ENCODE assay signal across 8 cellular contexts in the genomic region with DNA sequence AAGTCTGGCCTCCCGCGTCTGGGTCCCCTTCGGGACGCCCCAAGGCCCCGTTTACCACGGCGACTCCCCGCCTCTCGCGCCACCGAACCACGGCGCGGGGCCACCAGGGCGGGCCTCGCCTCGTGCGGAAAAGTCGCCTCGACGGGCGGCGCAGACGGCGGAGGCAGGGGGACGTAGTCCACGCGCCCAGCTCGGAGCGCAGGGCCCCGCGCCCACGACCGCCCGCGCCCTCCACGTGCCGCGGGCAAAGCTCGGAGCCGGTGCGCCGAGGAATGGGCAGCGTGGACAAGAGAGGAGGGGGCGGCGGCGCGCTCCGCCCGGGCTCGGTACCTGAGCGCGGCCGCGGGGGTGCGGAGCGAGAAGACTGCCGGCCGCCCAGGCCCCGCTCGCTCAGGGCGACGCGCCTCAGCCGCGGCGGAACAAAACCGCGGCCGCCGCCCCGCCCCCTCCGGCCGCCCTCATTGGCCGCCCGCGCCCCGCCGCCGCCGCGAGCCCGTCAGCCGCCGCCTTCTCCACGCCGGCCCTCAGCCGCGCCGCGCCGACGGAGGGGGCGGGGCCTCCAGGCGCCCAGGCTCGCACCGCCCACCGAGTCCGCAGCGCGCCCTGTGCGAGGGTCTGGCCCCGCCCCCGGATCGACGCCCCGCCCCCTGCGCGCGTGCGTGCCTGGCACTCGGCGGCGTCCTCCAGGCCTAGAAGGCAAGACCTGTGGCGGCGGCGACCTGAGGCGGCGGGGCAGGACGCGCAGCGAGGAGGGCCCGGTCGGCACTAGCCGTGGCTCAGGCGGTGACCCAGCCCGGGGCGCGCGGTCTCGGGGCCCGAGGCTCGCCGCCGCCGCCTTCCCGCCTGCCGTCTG. TPM values are rescaled to one million over a fixed set of nuclear protein-coding genes. Genes with fewer than 3 reads are reported as not detected.
DNase-seq lines count a peak whose midpoint lies in the region; ATAC-seq and TF ChIP-seq lines count a peak whose summit lies in the region.

TSS of gene FAM53A (minus strand) at position 411 of the 853 bp plus-strand sequence. CDS start 15,572 bp downstream, outside the sequence.

- H3K36me3 Mint-ChIP-seq in neural progenitor cell: peaks cover 6% of the 10 kb centered on the region

- DNase-seq in DND-41: peak; percentile 89
- DNase-seq in SHP77 treated with DMSO at 0.1 percent for 48 hours (lab: John Stamatoyannopoulos, UW): peak; percentile 13
- peak; percentile 90 for DNase-seq in activated gamma-delta T cell treated with anti-CD3 and anti-CD28 coated beads, Interleukin-2, amount 50 U/mL, for 16 hours (ENCODE audit: low read depth)
- DNase-seq in foreskin fibroblast: peak; percentile 83 to 94
- DNase-seq in neural progenitor cell (ENCODE audit: low spot score): peak; percentile 96
- peak; percentile 97 for DNase-seq in stomach

- H3K27ac ChIP-seq in DND-41 (ENCODE audit: low read length) (peak within 1 kb of the TSS; percentile 45; the same call in 1 of the 2 replicates), KMS-11 (no peak within 1 kb of the TSS), neural progenitor cell (no peak within 1 kb of the TSS), stomach (peak within 1 kb of the TSS; percentile 79 to 91 (median 85))

- H3K4me2 ChIP-seq in DND-41 (ENCODE audit: insufficient read depth, low read length): peak within 1 kb of the TSS; percentile 82
- H3K4me2 ChIP-seq in KMS-11: no peak within 1 kb of the TSS
- H3K4me2 ChIP-seq in neural progenitor cell: peak within 1 kb of the TSS; percentile 93

- H4K20me1 ChIP-seq in DND-41 (ENCODE audit: insufficient read depth, low read length): no peaks in the 10 kb centered on the region
- no peaks in the 10 kb centered on the region for H4K20me1 ChIP-seq in KMS-11 (ENCODE audit: insufficient read depth)
- no peaks in the 10 kb centered on the region for H4K20me1 ChIP-seq in neural progenitor cell (ENCODE audit: low read depth)

- peaks cover 15% of the 10 kb centered on the region for H3K4me1 Mint-ChIP-seq in neural progenitor cell

- peaks cover 41% of the 10 kb centered on the region for H3F3A ChIP-seq in neural progenitor cell (ENCODE audit: low read depth)

- H3K9ac ChIP-seq in DND-41 (ENCODE audit: low read depth, low read length) (peak within 1 kb of the TSS; percentile 64), KMS-11 (no peak within 1 kb of the TSS), neural progenitor cell (no peak within 1 kb of the TSS)

- ATAC-seq in DND-41 (ENCODE audit: insufficient read depth, low read depth): peak; percentile 94
- ATAC-seq in GM21717 (IDR thresholded peaks at IDR 0.05; ENCODE audit: unreplicated experiment): peak; percentile 75

- TF ChIP-seq CTCF in DND-41 (IDR thresholded peaks at IDR 0.05; ENCODE audit: borderline replicate concordance, extremely low read depth, low read length, poor library complexity, severe bottlenecking) (no peak), KMS-11 (conservative IDR thresholded peaks at IDR 0.05; ENCODE audit: low read depth, low read length) (no peak), foreskin fibroblast (IDR thresholded peaks at IDR 0.05; ENCODE audit: low read depth, low read length) (no peak), neural progenitor cell (IDR thresholded peaks at IDR 0.05) (peak; percentile 5), stomach (IDR thresholded peaks at IDR 0.05) (no peak)

- H3K79me2 ChIP-seq in DND-41 (ENCODE audit: insufficient read depth, low read length): no peaks in the 10 kb centered on the region
- no peaks in the 10 kb centered on the region for H3K79me2 ChIP-seq in KMS-11 (ENCODE audit: insufficient read depth, low read depth)
- no peaks in the 10 kb centered on the region for H3K79me2 ChIP-seq in neural progenitor cell (ENCODE audit: low read depth)

- no peaks in the 10 kb centered on the region for H3K9me3 Mint-ChIP-seq in neural progenitor cell

- TF ChIP-seq EP300 in stomach (IDR thresholded peaks at IDR 0.05): no peak

- H3K9me3 ChIP-seq in DND-41 (ENCODE audit: insufficient read depth, low read length, severe bottlenecking): no peaks in the 10 kb centered on the region
- H3K9me3 ChIP-seq in neural progenitor cell (ENCODE audit: low read depth): no peaks in the 10 kb centered on the region
- no peaks in the 10 kb centered on the region for H3K9me3 ChIP-seq in stomach

- H3K4me1 ChIP-seq in DND-41 (ENCODE audit: insufficient read depth, low read length) (peaks cover 19% of the 10 kb centered on the region), KMS-11 (ENCODE audit: low read depth, poor library complexity, severe bottlenecking) (no peaks in the 10 kb centered on the region), neural progenitor cell (no peaks in the 10 kb centered on the region), stomach (peaks cover 8 to 28% (median 19%) of the 10 kb centered on the region in 4 donors)

- peaks cover 8% of the 10 kb centered on the region for H3K27me3 Mint-ChIP-seq in neural progenitor cell (ENCODE audit: insufficient read depth, low read depth)

- peak within 1 kb of the TSS; percentile 87 for H3K4me3 Mint-ChIP-seq in neural progenitor cell

- H3K4me3 ChIP-seq in DND-41 (ENCODE audit: low read depth in 1 of 2, low read length in 2 of 2): peak within 1 kb of the TSS; percentile 17 to 61; a peak in 2 of 4 replicates
- no peak within 1 kb of the TSS for H3K4me3 ChIP-seq in KMS-11 (IDR thresholded peaks at IDR 0.05; ENCODE audit: insufficient read depth, low read depth, low read length)
- H3K4me3 ChIP-seq in foreskin fibroblast (ENCODE audit: low read depth in 1 of 2, low read length in 2 of 2): peak within 1 kb of the TSS; percentile 54 to 60
- H3K4me3 ChIP-seq in neural progenitor cell: peak within 1 kb of the TSS; percentile 61
- peak within 1 kb of the TSS; percentile 70 to 81 (median 72) for H3K4me3 ChIP-seq in stomach

- intact Hi-C loops in stomach (cut with DNase I; ENCODE audit: low total_unique reads): no loop called here

- H3K27ac Mint-ChIP-seq in neural progenitor cell: no peak within 1 kb of the TSS

- no peaks in the 10 kb centered on the region for H3K36me3 ChIP-seq in DND-41 (ENCODE audit: insufficient read depth, low read length)
- H3K36me3 ChIP-seq in KMS-11 (ENCODE audit: insufficient read depth): no peaks in the 10 kb centered on the region
- H3K36me3 ChIP-seq in neural progenitor cell: no peaks in the 10 kb centered on the region
- H3K36me3 ChIP-seq in stomach: no peaks in the 10 kb centered on the region

- no peaks in the 10 kb centered on the region for H3K27me3 ChIP-seq in DND-41 (ENCODE audit: insufficient read depth, low read length, poor library complexity)
- no peaks in the 10 kb centered on the region for H3K27me3 ChIP-seq in KMS-11 (ENCODE audit: insufficient read depth, low read depth)
- H3K27me3 ChIP-seq in neural progenitor cell: peaks cover 21% of the 10 kb centered on the region
- no peaks in the 10 kb centered on the region for H3K27me3 ChIP-seq in stomach

- no peak for TF ChIP-seq POLR2A in stomach (IDR thresholded peaks at IDR 0.05)

- H2AFZ ChIP-seq in DND-41 (ENCODE audit: low read depth, low read length) (peak within 1 kb of the TSS; percentile 92), KMS-11 (ENCODE audit: low read depth) (peak within 1 kb of the TSS; percentile 10; the same call in 1 of the 2 replicates), neural progenitor cell (replicated peaks) (peak within 1 kb of the TSS; percentile 97)

- WGBS in stomach, 5 donors: 0 to 2% (median 1%) methylated on average over 26 to 126 of the region's 138 CpGs

RNA-seq across cellular contexts. Expression of gene FAM53A, which starts in this region (rescaled TPM):
- total RNA-seq in neural progenitor cell (ENCODE audit: low replicate concordance) (3.2 and 10.3 TPM in 2 replicates), stomach (under 1 TPM in 1 of 5 donors, not detected in 4; 0.73 TPM)
- 1 to 10 TPM; 1.4 to 2.8 (median 2.1) TPM for polyA plus RNA-seq in stomach

Comparison
In these comparisons a context has a peak if more than half of its experiments do, and no peak if none do; other contexts are left out.
1. DNase-seq: peak in every context shown above with its lines; median percentile 97 in stomach; 96 in neural progenitor cell; 90 in activated gamma-delta T cell treated with anti-CD3 and anti-CD28 coated beads, Interleukin-2, amount 50 U/mL, for 16 hours; 89 in DND-41; 88 in foreskin fibroblast; 13 in SHP77 treated with DMSO at 0.1 percent for 48 hours.
2. H2AFZ ChIP-seq: peak in every context shown above with its lines; median percentile 97 in neural progenitor cell; 92 in DND-41; 10 in KMS-11.
3. H3K27ac ChIP-seq: peak in DND-41 (single experiment) and stomach (5 of 5); none in KMS-11 (single experiment) and neural progenitor cell (single experiment).